8 cellular contexts compared by ENCODE assay signal in genomic region chr17:7001562-7001961, GRCh38. TPM values are rescaled to one million over a fixed set of nuclear protein-coding genes. Genes with fewer than 3 reads are reported as not detected.
A peak's percentile ranks its signal among the peaks of the same experiment; 100 is the strongest.
DNase-seq lines count a peak whose midpoint lies in the region; ATAC-seq and TF ChIP-seq lines count a peak whose summit lies in the region.

No MANE protein-coding gene starts in this region.

- no peaks in the 10 kb centered on the region for H3K9me3 ChIP-seq in adipocyte (ENCODE audit: control insufficient read depth, low read length)
- H3K9me3 ChIP-seq in lower lobe of right lung = no peaks in the 10 kb centered on the region
- H3K9me3 ChIP-seq in prostate gland = no peaks in the 10 kb centered on the region

- no peak overlapping the region for H3K4me3 ChIP-seq in LNCaP clone FGC (ENCODE audit: low read depth, low read length)
- no peak overlapping the region for H3K4me3 ChIP-seq in adipocyte (ENCODE audit: low read length)
- no peak overlapping the region for H3K4me3 ChIP-seq in lower lobe of right lung
- no peak overlapping the region for H3K4me3 ChIP-seq in prostate gland

- intact Hi-C loops in lower lobe of right lung (cut with DNase I) (loop anchor here (10.0 kb wide), 1 partner anchor 87 kb away; no protein-coding TSS in a partner anchor), prostate gland (cut with DNase I) (loop anchor here (5.0 kb wide), 1 partner anchor 334 kb away; no protein-coding TSS in a partner anchor)

- DNase-seq in CD1c-positive myeloid dendritic cell (ENCODE audit: extremely low spot score) (peak; percentile 24), LNCaP clone FGC (ENCODE audit: low read depth) (no peak), adipocyte (ENCODE audit: low read depth) (peak; percentile 43), lower lobe of right lung (no peak), mesenteric fat pad (ENCODE audit: low spot score) (no peak), prostate gland (ENCODE audit: low spot score) (no peak)
- no peak for DNase-seq in effector CD4-positive, alpha-beta T cell

- H3K36me3 ChIP-seq in adipocyte (ENCODE audit: control insufficient read depth, insufficient read depth, low read length, severe bottlenecking) = peaks cover 56% of the 10 kb centered on the region
- peaks cover 68% of the 10 kb centered on the region for H3K36me3 ChIP-seq in lower lobe of right lung
- H3K36me3 ChIP-seq in prostate gland = peaks cover 0 to 3% of the 10 kb centered on the region in 2 donors

- ATAC-seq in lower lobe of right lung (no peak), GM21390 (IDR thresholded peaks at IDR 0.05; ENCODE audit: unreplicated experiment) (no peak)

- TF ChIP-seq CTCF in LNCaP clone FGC (IDR thresholded peaks at IDR 0.05; ENCODE audit: control insufficient read depth, extremely low read depth, insufficient read depth) (peak; percentile 66), lower lobe of right lung (IDR thresholded peaks at IDR 0.05) (peak; percentile 40), prostate gland (IDR thresholded peaks at IDR 0.05) (peak in 1 of 4 experiments; percentile 27)

- H3K27ac ChIP-seq in lower lobe of right lung (no peak overlapping the region), prostate gland (no peak overlapping the region)

- WGBS in prostate gland = 52% methylated on average over 6 of the region's 6 CpGs

- no peak for TF ChIP-seq POLR2A in prostate gland (IDR thresholded peaks at IDR 0.05)

- no peaks in the 10 kb centered on the region for H3K27me3 ChIP-seq in adipocyte (replicated peaks; ENCODE audit: control insufficient read depth, insufficient read depth, low read length)
- no peaks in the 10 kb centered on the region for H3K27me3 ChIP-seq in lower lobe of right lung (ENCODE audit: low read depth)
- no peaks in the 10 kb centered on the region for H3K27me3 ChIP-seq in prostate gland (replicated peaks; ENCODE audit: insufficient read depth)

- H3K4me1 ChIP-seq in adipocyte (ENCODE audit: control insufficient read depth, insufficient read depth, low read length) = peaks cover 8% of the 10 kb centered on the region
- no peaks in the 10 kb centered on the region for H3K4me1 ChIP-seq in lower lobe of right lung
- H3K4me1 ChIP-seq in prostate gland (replicated peaks) = no peaks in the 10 kb centered on the region

- H3K9ac ChIP-seq in adipocyte (ENCODE audit: low read length) = no peak overlapping the region

RNA-seq across cellular contexts. Expression of gene ALOX12, which starts 5.7 kb away (rescaled TPM):
- 0.86 TPM for total RNA-seq in lower lobe of right lung
- total RNA-seq in mesenteric fat pad = 0.16 TPM
- total RNA-seq in prostate gland = under 1 TPM; 0.27 to 0.62 TPM

RNA-seq across cellular contexts. Expression of gene RNASEK, which starts 10.9 kb away (rescaled TPM):
- total RNA-seq in lower lobe of right lung (300 TPM), mesenteric fat pad (243 TPM), prostate gland (100 to 1,000 TPM; 348 to 418 TPM)

RNA-seq across cellular contexts. Expression of gene BCL6B, which starts 21.3 kb away (rescaled TPM):
- 13.4 TPM for total RNA-seq in lower lobe of right lung
- total RNA-seq in mesenteric fat pad = 32.2 TPM
- 1 to 10 TPM in 1 of 2 donors, under 1 TPM in 1; 0.96 to 4.0 TPM for total RNA-seq in prostate gland

RNA-seq across cellular contexts. Expression of gene SLC16A13, which starts 34.3 kb away (rescaled TPM):
- total RNA-seq in lower lobe of right lung (9.9 TPM), mesenteric fat pad (2.9 TPM), prostate gland (1 to 10 TPM; 1.7 to 1.8 TPM)

RNA-seq across cellular contexts. Expression of gene SLC16A11, which starts 42.3 kb away (rescaled TPM):
- total RNA-seq in lower lobe of right lung = 7.7 TPM
- 0.84 TPM for total RNA-seq in mesenteric fat pad
- 1 to 10 TPM; 1.8 to 2.3 TPM for total RNA-seq in prostate gland

Comparison
In these comparisons a context has a peak if more than half of its experiments do, and no peak if none do; other contexts are left out.
1. DNase-seq: peak in CD1c-positive myeloid dendritic cell (single experiment) and adipocyte (single experiment); none in LNCaP clone FGC (single experiment), lower lobe of right lung (single experiment), effector CD4-positive, alpha-beta T cell (single experiment), mesenteric fat pad (single experiment) and prostate gland (single experiment).